ENCODE assay signal across 11 cellular contexts in the genomic region with DNA sequence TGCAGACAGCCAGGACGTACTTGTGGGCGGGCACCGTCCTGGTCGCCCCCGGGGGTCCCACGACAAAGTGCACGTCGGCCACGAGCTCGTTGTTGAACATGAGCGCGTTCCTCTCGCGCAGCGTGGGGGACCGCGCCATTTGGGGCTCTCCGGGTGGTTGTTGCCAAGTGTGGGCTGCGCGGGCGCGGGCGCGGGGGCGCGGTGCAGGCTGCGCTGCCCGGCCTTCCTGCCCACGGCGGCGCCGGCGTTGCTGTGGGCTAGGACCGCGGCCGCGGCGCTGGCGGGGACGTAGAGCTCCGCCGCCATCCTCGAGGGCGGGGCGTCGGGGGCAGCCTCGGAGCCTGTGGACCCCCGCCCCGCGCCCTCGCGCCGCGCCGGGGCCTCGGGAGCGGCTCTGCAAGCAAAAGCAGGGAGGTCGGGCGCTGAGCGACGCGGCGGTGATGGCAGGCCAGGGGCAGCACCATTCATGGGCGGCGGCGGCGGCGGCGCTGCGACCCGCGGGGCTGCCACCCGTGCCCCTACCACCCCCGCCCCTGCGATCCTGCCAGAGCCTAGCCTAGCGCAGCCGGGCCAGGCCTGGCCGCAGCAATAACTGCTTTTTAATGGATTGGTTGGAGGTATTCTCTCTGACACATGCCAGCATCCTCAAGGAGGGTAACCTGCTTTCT. TPM values are rescaled to one million over a fixed set of nuclear protein-coding genes. Genes with fewer than 3 reads are reported as not detected.
DNase-seq lines count a peak whose midpoint lies in the region; ATAC-seq and TF ChIP-seq lines count a peak whose summit lies in the region.
"Had no signal": no experiment of that assay in that cellular context is flagged by ENCODE, and none has a peak within 500 bp of the region (broad histone marks: within the 10 kb centered on the region; RNA-seq: fewer than 3 reads in every experiment).

No MANE protein-coding gene starts in this region.

- H3K4me3 ChIP-seq in HUES48 (ENCODE audit: low read depth, low read length) (peak overlapping the region; percentile 50), choroid plexus epithelial cell (ENCODE audit: low read depth, low read length) (peak overlapping the region; percentile 14), left lung (peak overlapping the region; percentile 25 to 29), skin epidermis (peak overlapping the region; percentile 14 to 45 (median 32))

- H3K4me1 ChIP-seq in HUES48 (ENCODE audit: control insufficient read depth, insufficient read depth, low read length) (peaks cover 9% of the 10 kb centered on the region), left lung (peaks cover 0 to 13% of the 10 kb centered on the region in 2 donors)

- peaks cover 41% of the 10 kb centered on the region for H3K27me3 ChIP-seq in HUES48 (ENCODE audit: control insufficient read depth, insufficient read depth, low read length)
- H3K27me3 ChIP-seq in left lung = peaks cover 5 to 30% of the 10 kb centered on the region in 2 donors

- intact Hi-C loops in left lung (cut with DNase I) = no loop called here

- H3K27ac ChIP-seq in HUES48 (ENCODE audit: low read depth, low read length) = no peak overlapping the region
- H3K27ac ChIP-seq in left lung = no peak overlapping the region
- no peak overlapping the region for H3K27ac ChIP-seq in skin epidermis
- H3K27ac ChIP-seq: right lobe of liver had no signal

- no peaks in the 10 kb centered on the region for H3K9me3 ChIP-seq in HUES48 (ENCODE audit: control insufficient read depth, insufficient read depth, low read length)
- H3K9me3 ChIP-seq in left lung = no peaks in the 10 kb centered on the region
- H3K9me3 ChIP-seq: right lobe of liver had no signal

- H3K9ac ChIP-seq in HUES48 (ENCODE audit: low read depth, low read length) = no peak overlapping the region

- no peaks in the 10 kb centered on the region for H3K36me3 ChIP-seq in HUES48 (ENCODE audit: control insufficient read depth, insufficient read depth, low read length)
- H3K36me3 ChIP-seq in left lung = no peaks in the 10 kb centered on the region
- H3K36me3 ChIP-seq: right lobe of liver had no signal

- ATAC-seq in left lung = peak; percentile 49
- ATAC-seq in GM21423 (IDR thresholded peaks at IDR 0.05; ENCODE audit: unreplicated experiment) = no peak
- ATAC-seq: T-helper 17 cell had no signal

- TF ChIP-seq CTCF in choroid plexus epithelial cell (conservative IDR thresholded peaks at IDR 0.05; ENCODE audit: low read depth, low read length) (no peak), left lung (IDR thresholded peaks at IDR 0.05) (no peak)

- no peak for DNase-seq in choroid plexus epithelial cell (ENCODE audit: low read depth)
- DNase-seq in left lung = peak in 1 of 2 donors; percentile 80
- DNase-seq in NCI-H2029 treated with DMSO at 0.1 percent for 48 hours (lab: John Stamatoyannopoulos, UW) = no peak
- DNase-seq in middle frontal gyrus (ENCODE audit: extremely low spot score, low spot score) = no peak
- no peak for DNase-seq in medulla oblongata (ENCODE audit: extremely low spot score)
- DNase-seq: NCI-H446, right lobe of liver, T-helper 17 cell had no signal

RNA-seq across cellular contexts. Expression of gene CNR2, which starts 10.4 kb away (rescaled TPM):
- under 1 TPM; 0.05 to 0.06 TPM for total RNA-seq in left lung

RNA-seq across cellular contexts. Expression of gene FUCA1, which starts 34.7 kb away (rescaled TPM):
- total RNA-seq in left lung = 10 to 100 TPM; 45.3 to 61.3 TPM

RNA-seq across cellular contexts. Expression of gene PNRC2, which starts 56.9 kb away (rescaled TPM):
- total RNA-seq in left lung = 100 to 1,000 TPM in 1 of 2 donors, 10 to 100 TPM in 1; 79.0 to 105 TPM
